12 cellular contexts compared by ENCODE assay signal in genomic region chr1:47725000-47725731, GRCh38.
DNase-seq lines count a peak whose midpoint lies in the region; ATAC-seq and TF ChIP-seq lines count a peak whose summit lies in the region.
"Had no signal": no experiment of that assay in that cellular context is flagged by ENCODE, and none has a peak within 500 bp of the region (broad histone marks: within the 10 kb centered on the region; RNA-seq: fewer than 3 reads in every experiment).

No MANE protein-coding gene starts in this region.

- peak overlapping the region; percentile 53 for H2BK120ac ChIP-seq in neuronal stem cell (ENCODE audit: low read depth, low read length)

- no peak overlapping the region for H4K8ac ChIP-seq in neuronal stem cell (ENCODE audit: low read depth, low read length)

- no peaks in the 10 kb centered on the region for H3K9me3 ChIP-seq in esophagus muscularis mucosa
- peaks cover 0 to 2% of the 10 kb centered on the region in 2 donors for H3K9me3 ChIP-seq in neuronal stem cell (replicated peaks in 1 of 2; ENCODE audit: control insufficient read depth in 2 of 2, insufficient read depth in 1 of 2, low read depth in 1 of 2, low read length in 2 of 2)

- no peak overlapping the region for H3K18ac ChIP-seq in neuronal stem cell (ENCODE audit: low read length)

- 31% methylated on average over 8 of the region's 53 CpGs for WGBS in esophagus muscularis mucosa
- no CpG with 5 or more reads among the region's 53 CpGs for WGBS in neuronal stem cell (ENCODE audit: extremely low coverage in 2 of 2, insufficient read length in 2 of 2, insufficient replicate concordance in 1 of 2), 2 donors

- H3K4ac ChIP-seq in neuronal stem cell (ENCODE audit: low read length), result no peak overlapping the region

- TF ChIP-seq POLR2A in esophagus muscularis mucosa (IDR thresholded peaks at IDR 0.05; ENCODE audit: low read depth), result no peak

- intact Hi-C loops in esophagus muscularis mucosa (cut with DNase I), result loop anchor here (5.0 kb wide), 1 partner anchor 293 kb away; no protein-coding TSS in a partner anchor
- intact Hi-C loops in activated CD8-positive, alpha-beta T cell treated with anti-CD3 and anti-CD28 coated beads for 36 hours (cut with micrococcal nuclease), result loop anchor here (5.0 kb wide), 1 partner anchor 293 kb away; no protein-coding TSS in a partner anchor

- H2AFZ ChIP-seq in neuronal stem cell (ENCODE audit: low read length), result peak overlapping the region; percentile 53

- H3K27me3 ChIP-seq in esophagus muscularis mucosa (peaks cover 2 to 73% (median 19%) of the 10 kb centered on the region in 4 donors), neuronal stem cell (ENCODE audit: control insufficient read depth in 3 of 3, insufficient read depth in 3 of 3, low read depth in 1 of 3, low read length in 3 of 3) (peaks cover 16 to 67% (median 46%) of the 10 kb centered on the region in 3 experiments)

- no peak for TF ChIP-seq EP300 in esophagus muscularis mucosa (IDR thresholded peaks at IDR 0.05)

- TF ChIP-seq CTCF in GM20000 (IDR thresholded peaks at IDR 0.05; ENCODE audit: extremely low read depth, missing control alignments) (no peak), esophagus muscularis mucosa (IDR thresholded peaks at IDR 0.05) (peak in 1 of 3 experiments; percentile 27)
- TF ChIP-seq CTCF in activated CD8-positive, alpha-beta T cell treated with anti-CD3 and anti-CD28 coated beads for 36 hours (IDR thresholded peaks at IDR 0.05), result no peak

- H3K23ac ChIP-seq in neuronal stem cell (ENCODE audit: low read depth, low read length, poor library complexity), result peak overlapping the region; percentile 76

- H3K27ac Mint-ChIP-seq in activated CD8-positive, alpha-beta T cell treated with anti-CD3 and anti-CD28 coated beads, Interleukin-2, amount 10 ng/mL, durations not matched to agents 7 days and 5 days, result no peak overlapping the region
- no peak overlapping the region for H3K27ac Mint-ChIP-seq in activated CD8-positive, alpha-beta T cell treated with anti-CD3 and anti-CD28 coated beads for 36 hours
- H3K27ac Mint-ChIP-seq: stimulated activated memory B cell treated with anti-CD40 and anti-IgM and Interleukin-4, amounts not matched to agents 10 μg/mL and 1 μg/mL and 100 μg/mL, for 72 hours had no signal

- no peak overlapping the region for H3K9ac ChIP-seq in neuronal stem cell (ENCODE audit: low read depth, low read length, poor library complexity)

- H3K4me1 Mint-ChIP-seq in activated CD8-positive, alpha-beta T cell treated with anti-CD3 and anti-CD28 coated beads, Interleukin-2, amount 10 ng/mL, durations not matched to agents 7 days and 5 days (ENCODE audit: low read depth), result peaks cover 6% of the 10 kb centered on the region
- H3K4me1 Mint-ChIP-seq in activated CD8-positive, alpha-beta T cell treated with anti-CD3 and anti-CD28 coated beads for 36 hours (ENCODE audit: low read depth), result peaks cover 6% of the 10 kb centered on the region

- peak overlapping the region; percentile 41 for H3K4me2 ChIP-seq in neuronal stem cell (ENCODE audit: insufficient read depth, low read length, poor library complexity, severe bottlenecking)

- H3K36me3 Mint-ChIP-seq in activated CD8-positive, alpha-beta T cell treated with anti-CD3 and anti-CD28 coated beads, Interleukin-2, amount 10 ng/mL, durations not matched to agents 7 days and 5 days (ENCODE audit: low read depth), result no peaks in the 10 kb centered on the region
- H3K36me3 Mint-ChIP-seq in activated CD8-positive, alpha-beta T cell treated with anti-CD3 and anti-CD28 coated beads for 36 hours (ENCODE audit: low read depth), result no peaks in the 10 kb centered on the region
- H3K36me3 Mint-ChIP-seq: stimulated activated memory B cell treated with anti-CD40 and anti-IgM and Interleukin-4, amounts not matched to agents 10 μg/mL and 1 μg/mL and 100 μg/mL, for 72 hours had no signal

- no peak overlapping the region for H3K4me3 Mint-ChIP-seq in activated CD8-positive, alpha-beta T cell treated with anti-CD3 and anti-CD28 coated beads, Interleukin-2, amount 10 ng/mL, durations not matched to agents 7 days and 5 days
- H3K4me3 Mint-ChIP-seq in activated CD8-positive, alpha-beta T cell treated with anti-CD3 and anti-CD28 coated beads for 36 hours, result no peak overlapping the region
- H3K4me3 Mint-ChIP-seq: stimulated activated memory B cell treated with anti-CD40 and anti-IgM and Interleukin-4, amounts not matched to agents 10 μg/mL and 1 μg/mL and 100 μg/mL, for 72 hours had no signal

- H4K91ac ChIP-seq in neuronal stem cell (ENCODE audit: low read depth, low read length, poor library complexity), result no peak overlapping the region

- POLR2A ChIA-PET in activated CD8-positive, alpha-beta T cell treated with anti-CD3 and anti-CD28 coated beads, Interleukin-2, amount 10 ng/mL, durations not matched to agents 7 days and 5 days (lab: Charles Lee), result no interaction called here
- POLR2A ChIA-PET in activated CD8-positive, alpha-beta T cell treated with anti-CD3 and anti-CD28 coated beads for 36 hours (lab: Charles Lee), result interaction anchor here (1.0 kb wide), 1 partner anchor 94 kb away, joined by 3 read pairs; no protein-coding TSS in a partner anchor

- H3K14ac ChIP-seq in neuronal stem cell (ENCODE audit: low read length), result peak overlapping the region; percentile 72

- peak; percentile 21 for DNase-seq in GM20000 (ENCODE audit: low spot score)
- peak; percentile 19 for DNase-seq in NOMO-1 treated with DMSO at 0.1 percent for 48 hours (lab: John Stamatoyannopoulos, UW; ENCODE audit: unreplicated experiment)
- DNase-seq in esophagus muscularis mucosa (ENCODE audit: extremely low spot score), result no peak
- DNase-seq in neuronal stem cell (ENCODE audit: low spot score), result no peak
- DNase-seq in SHP77 treated with DMSO at 0.1 percent for 48 hours (lab: John Stamatoyannopoulos, UW), result no peak
- DNase-seq in activated CD8-positive, alpha-beta T cell treated with anti-CD3 and anti-CD28 coated beads, Interleukin-2, amount 10 ng/mL, durations not matched to agents 7 days and 5 days, result no peak
- DNase-seq in activated CD8-positive, alpha-beta T cell treated with anti-CD3 and anti-CD28 coated beads for 36 hours, result no peak
- DNase-seq: cortex of kidney, DND-41 had no signal

- H3K36me3 ChIP-seq in esophagus muscularis mucosa (no peaks in the 10 kb centered on the region), neuronal stem cell (replicated peaks in 1 of 2; ENCODE audit: control insufficient read depth in 2 of 2, insufficient read depth in 2 of 2, low read length in 2 of 2) (no peaks in the 10 kb centered on the region)

- H3K4me1 ChIP-seq in esophagus muscularis mucosa (peaks cover 12 to 22% (median 18%) of the 10 kb centered on the region in 4 donors), neuronal stem cell (ENCODE audit: control insufficient read depth in 2 of 2, insufficient read depth in 1 of 2, low read depth in 1 of 2, low read length in 2 of 2) (peaks cover 0 to 10% of the 10 kb centered on the region in 2 donors)

- H2BK5ac ChIP-seq in neuronal stem cell (ENCODE audit: low read length), result no peak overlapping the region

- ATAC-seq in activated CD8-positive, alpha-beta T cell treated with anti-CD3 and anti-CD28 coated beads, Interleukin-2, amount 10 ng/mL, durations not matched to agents 7 days and 5 days, result no peak
- ATAC-seq in HG02885 (IDR thresholded peaks at IDR 0.05; ENCODE audit: poor library complexity, unreplicated experiment), result no peak
- no peak for ATAC-seq in activated CD8-positive, alpha-beta T cell treated with anti-CD3 and anti-CD28 coated beads for 36 hours
- ATAC-seq: stimulated activated memory B cell treated with anti-CD40 and anti-IgM and Interleukin-4, amounts not matched to agents 10 μg/mL and 1 μg/mL and 100 μg/mL, for 72 hours had no signal

- H3K27me3 Mint-ChIP-seq in activated CD8-positive, alpha-beta T cell treated with anti-CD3 and anti-CD28 coated beads, Interleukin-2, amount 10 ng/mL, durations not matched to agents 7 days and 5 days (ENCODE audit: low read depth), result peaks cover 31% of the 10 kb centered on the region
- peaks cover 34% of the 10 kb centered on the region for H3K27me3 Mint-ChIP-seq in activated CD8-positive, alpha-beta T cell treated with anti-CD3 and anti-CD28 coated beads for 36 hours

- peak overlapping the region; percentile 10 to 34 (median 32) for H3K4me3 ChIP-seq in esophagus muscularis mucosa
- H3K4me3 ChIP-seq in neuronal stem cell (ENCODE audit: low read length in 2 of 2), result no peak overlapping the region
- H3K4me3 ChIP-seq: SK-N-MC had no signal

- H3K79me1 ChIP-seq in neuronal stem cell (ENCODE audit: low read depth, low read length), result peaks cover 2% of the 10 kb centered on the region

- H3K27ac ChIP-seq in esophagus muscularis mucosa (replicated peaks in 1 of 4), result no peak overlapping the region
- no peak overlapping the region for H3K27ac ChIP-seq in neuronal stem cell (replicated peaks; ENCODE audit: low read length)
- H3K27ac ChIP-seq: SK-N-MC had no signal

- peak overlapping the region; percentile 25 for H2AK5ac ChIP-seq in neuronal stem cell (ENCODE audit: low read depth, low read length)

- no peaks in the 10 kb centered on the region for H3K9me3 Mint-ChIP-seq in activated CD8-positive, alpha-beta T cell treated with anti-CD3 and anti-CD28 coated beads, Interleukin-2, amount 10 ng/mL, durations not matched to agents 7 days and 5 days (ENCODE audit: insufficient read depth)
- no peaks in the 10 kb centered on the region for H3K9me3 Mint-ChIP-seq in activated CD8-positive, alpha-beta T cell treated with anti-CD3 and anti-CD28 coated beads for 36 hours

- no peak overlapping the region for H2BK12ac ChIP-seq in neuronal stem cell (ENCODE audit: low read length)

- H2BK15ac ChIP-seq in neuronal stem cell (ENCODE audit: low read length), result no peak overlapping the region

- CTCF ChIA-PET in activated CD8-positive, alpha-beta T cell treated with anti-CD3 and anti-CD28 coated beads, Interleukin-2, amount 10 ng/mL, durations not matched to agents 7 days and 5 days (lab: Charles Lee), result interaction anchor here (0.7 to 5.4 kb wide), 35 partner anchors 10 to 532 kb away, joined by 3 to 43 read pairs (median 4); partner anchors contain the start of gene FOXD2
- CTCF ChIA-PET in activated CD8-positive, alpha-beta T cell treated with anti-CD3 and anti-CD28 coated beads for 36 hours (lab: Charles Lee), result interaction anchor here (0.8 to 3.6 kb wide), 28 partner anchors 9 to 546 kb away, joined by 3 to 47 read pairs (median 5); partner anchors contain the start of genes CMPK1 and FOXD2

Comparison
In these comparisons a context has a peak if more than half of its experiments do, and no peak if none do; other contexts are left out.
1. DNase-seq: peak in GM20000 (single experiment) and NOMO-1 treated with DMSO at 0.1 percent for 48 hours (single experiment); none in esophagus muscularis mucosa (single experiment), neuronal stem cell (single experiment), SHP77 treated with DMSO at 0.1 percent for 48 hours (single experiment), activated CD8-positive, alpha-beta T cell treated with anti-CD3 and anti-CD28 coated beads, Interleukin-2, amount 10 ng/mL, durations not matched to agents 7 days and 5 days (single experiment) and activated CD8-positive, alpha-beta T cell treated with anti-CD3 and anti-CD28 coated beads for 36 hours (single experiment).
2. H3K4me3 ChIP-seq: peak in esophagus muscularis mucosa (4 of 4); none in neuronal stem cell (0 of 2).